Comparison of ENCODE assay signal across 8 cellular contexts in genomic region chr6:53171605-53172467, GRCh38. TPM values are rescaled to one million over a fixed set of nuclear protein-coding genes. Genes with fewer than 3 reads are reported as not detected.
A peak's percentile ranks its signal among the peaks of the same experiment; 100 is the strongest.
DNase-seq lines count a peak whose midpoint lies in the region; ATAC-seq and TF ChIP-seq lines count a peak whose summit lies in the region.

No MANE protein-coding gene starts in this region.

- POLR2A ChIA-PET in RWPE1 (lab: Yijun Ruan, JAX; ENCODE audit: low non-redundant PET) = no interaction called here

- peak; percentile 100 for TF ChIP-seq CTCF in RWPE1 (conservative IDR thresholded peaks at IDR 0.05; ENCODE audit: low read depth)
- TF ChIP-seq CTCF in foreskin keratinocyte (conservative IDR thresholded peaks at IDR 0.05) = peak; percentile 100
- TF ChIP-seq CTCF in suprapubic skin (IDR thresholded peaks at IDR 0.05) = peak; percentile 100

- no peaks in the 10 kb centered on the region for H3K36me3 ChIP-seq in suprapubic skin

- DNase-seq in EL (peak; percentile 75), Kasumi-1 (lab: John Stamatoyannopoulos, UW) (peak; percentile 67 to 82), RWPE1 (ENCODE audit: low spot score) (peak; percentile 72), foreskin keratinocyte (peak in 1 of 2 donors; percentile 40), occipital lobe (lab: John Stamatoyannopoulos, UW) (peak; percentile 80), suprapubic skin (ENCODE audit: low spot score in 2 of 2) (peak; percentile 90 to 94)
- DNase-seq in activated T-helper 9 cell treated with anti-CD3 and anti-CD28 coated beads, Interleukin-2, amount 50 U/mL, for 16 hours (ENCODE audit: low read depth) = peak; percentile 85

- ATAC-seq in GM21825 (IDR thresholded peaks at IDR 0.05; ENCODE audit: unreplicated experiment) (peak; percentile 95), foreskin keratinocyte (peak; percentile 91)

- H3K4me1 ChIP-seq in foreskin keratinocyte (no peaks in the 10 kb centered on the region), suprapubic skin (no peaks in the 10 kb centered on the region)

- H3K9me3 ChIP-seq in suprapubic skin = no peaks in the 10 kb centered on the region

- H3K27ac ChIP-seq in RWPE1 (no peak overlapping the region), foreskin keratinocyte (no peak overlapping the region), suprapubic skin (no peak overlapping the region)

- H3K4me3 ChIP-seq in suprapubic skin = no peak overlapping the region

- no peak for TF ChIP-seq EP300 in suprapubic skin (IDR thresholded peaks at IDR 0.05)

- WGBS in suprapubic skin = 54% methylated on average over 20 of the region's 20 CpGs

- CTCF ChIA-PET in RWPE1 (lab: Yijun Ruan, JAX) = interaction anchor here (0.5 to 2.6 kb wide), 14 partner anchors 13 to 544 kb away, joined by 3 to 16 read pairs (median 4); no protein-coding TSS in a partner anchor

- H3K27me3 ChIP-seq in foreskin keratinocyte = no peaks in the 10 kb centered on the region
- H3K27me3 ChIP-seq in suprapubic skin = no peaks in the 10 kb centered on the region

- TF ChIP-seq POLR2A in suprapubic skin (IDR thresholded peaks at IDR 0.05) = no peak

RNA-seq across cellular contexts. Expression of gene GCM1, which starts 23.2 kb away (rescaled TPM):
- total RNA-seq in foreskin keratinocyte (not detected in 2 replicates), occipital lobe (not detected), suprapubic skin (under 1 TPM in 1 of 4 donors, not detected in 3; 0.24 TPM)
- polyA plus RNA-seq in foreskin keratinocyte = not detected in 2 replicates
